ENCODE assay signal across 8 cellular contexts in genomic region chr7:132430863-132431822, GRCh38.
DNase-seq lines count a peak whose midpoint lies in the region; ATAC-seq and TF ChIP-seq lines count a peak whose summit lies in the region.

No MANE protein-coding gene starts in this region.

- peaks cover 12% of the 10 kb centered on the region for H3K9me3 Mint-ChIP-seq in T-helper 1 cell treated with Interleukin-12 subunit alpha and Interleukin-12 subunit beta and Interleukin-4 antibody, amounts not matched to agents 30 μg/mL and 1 μg/mL, for 36 hours

- H3K4me3 ChIP-seq in choroid plexus epithelial cell (ENCODE audit: low read depth, low read length): no peak overlapping the region
- H3K4me3 ChIP-seq in skeletal muscle cell (ENCODE audit: low read depth, low read length): no peak overlapping the region

- H3K36me3 Mint-ChIP-seq in T-helper 1 cell treated with Interleukin-12 subunit alpha and Interleukin-12 subunit beta and Interleukin-4 antibody, amounts not matched to agents 30 μg/mL and 1 μg/mL, for 36 hours (ENCODE audit: low read depth): peaks cover 21% of the 10 kb centered on the region

- no peak for ATAC-seq in GM21367 (IDR thresholded peaks at IDR 0.05; ENCODE audit: unreplicated experiment)

- H3K27me3 Mint-ChIP-seq in T-helper 1 cell treated with Interleukin-12 subunit alpha and Interleukin-12 subunit beta and Interleukin-4 antibody, amounts not matched to agents 30 μg/mL and 1 μg/mL, for 36 hours (ENCODE audit: low read depth): no peaks in the 10 kb centered on the region

- DNase-seq in GF-D8 (lab: John Stamatoyannopoulos, UW) (peak; percentile 69), choroid plexus epithelial cell (ENCODE audit: low read depth) (peak; percentile 63), skeletal muscle cell (ENCODE audit: low read depth) (peak; percentile 82), GM10266 (ENCODE audit: extremely low spot score) (no peak), NCI-H1105 treated with DMSO at 0.1 percent for 48 hours (lab: John Stamatoyannopoulos, UW) (no peak), NCI-H1694 treated with DMSO at 0.1 percent for 48 hours (lab: John Stamatoyannopoulos, UW) (no peak)

- H3K4me3 Mint-ChIP-seq in T-helper 1 cell treated with Interleukin-12 subunit alpha and Interleukin-12 subunit beta and Interleukin-4 antibody, amounts not matched to agents 30 μg/mL and 1 μg/mL, for 36 hours: peak overlapping the region; percentile 41

- peaks cover 74% of the 10 kb centered on the region for H3K4me1 Mint-ChIP-seq in T-helper 1 cell treated with Interleukin-12 subunit alpha and Interleukin-12 subunit beta and Interleukin-4 antibody, amounts not matched to agents 30 μg/mL and 1 μg/mL, for 36 hours (ENCODE audit: low read depth)

- no peak for TF ChIP-seq CTCF in choroid plexus epithelial cell (conservative IDR thresholded peaks at IDR 0.05; ENCODE audit: low read depth, low read length)
- TF ChIP-seq CTCF in GM10266 (IDR thresholded peaks at IDR 0.05; ENCODE audit: control insufficient read depth, insufficient read depth, low read depth, missing control alignments): no peak

- peak overlapping the region; percentile 85 for H3K27ac Mint-ChIP-seq in T-helper 1 cell treated with Interleukin-12 subunit alpha and Interleukin-12 subunit beta and Interleukin-4 antibody, amounts not matched to agents 30 μg/mL and 1 μg/mL, for 36 hours

Comparison
In these comparisons a context has a peak if more than half of its experiments do, and no peak if none do; other contexts are left out.
1. DNase-seq: peak in GF-D8 (single experiment), choroid plexus epithelial cell (single experiment) and skeletal muscle cell (single experiment); none in GM10266 (single experiment), NCI-H1105 treated with DMSO at 0.1 percent for 48 hours (single experiment) and NCI-H1694 treated with DMSO at 0.1 percent for 48 hours (single experiment).